3 cellular contexts compared by ENCODE assay signal in genomic region chr3:37125195-37125594, GRCh38.
TF ChIP-seq lines count a peak whose summit lies in the region.

No MANE protein-coding gene starts in this region.

TF ChIP-seq in HCT116, 20 proteins besides CTCF, POLR2A, EP300 and RAD21:
- TF ChIP-seq ELF1 (IDR thresholded peaks at IDR 0.05; ENCODE audit: borderline replicate concordance, low read depth) (no peak), ATF3 (IDR thresholded peaks at IDR 0.05) (no peak), CEBPB (IDR thresholded peaks at IDR 0.05; ENCODE audit: low read depth) (no peak), SIN3A (IDR thresholded peaks at IDR 0.05; ENCODE audit: low read depth) (no peak), SRF (IDR thresholded peaks at IDR 0.05; ENCODE audit: low read depth) (no peak), REST (IDR thresholded peaks at IDR 0.05; ENCODE audit: low read depth) (no peak), FOSL1 (IDR thresholded peaks at IDR 0.05; ENCODE audit: low read depth) (no peak)
TF ChIP-seq in HCT116: peak in this region for 0.

TF ChIP-seq in K562, 482 proteins besides CTCF, POLR2A, EP300 and RAD21:
- TF ChIP-seq THRB (CRISPR knock-in tag; conservative IDR thresholded peaks at IDR 0.05), result no peak
- TF ChIP-seq PRMT5 (CRISPR knock-in tag; IDR thresholded peaks at IDR 0.05), result no peak
- no peak for TF ChIP-seq MTA1 (IDR thresholded peaks at IDR 0.05; ENCODE audit: borderline replicate concordance)
- 0 out of 2 replicates have a peak, but pooled peaks have one; percentile 50 for TF ChIP-seq MEF2D (tag; conservative IDR thresholded peaks at IDR 0.05; ENCODE audit: low read depth)
- TF ChIP-seq MEF2A (IDR thresholded peaks at IDR 0.05; ENCODE audit: control insufficient read depth, low read depth, low read length), result peak; percentile 61; the same call in 1 of the 2 replicates
- no peak for TF ChIP-seq NEUROD1 (IDR thresholded peaks at IDR 0.05; ENCODE audit: borderline replicate concordance, low read depth, low read length, partially characterized antibody)
- no peak for TF ChIP-seq FUS (optimal IDR thresholded peaks at IDR 0.05; ENCODE audit: low read depth, low read length)

TF ChIP-seq in SK-N-SH, 30 proteins besides CTCF, POLR2A, EP300 and RAD21:
- no peak for TF ChIP-seq TCF12 (IDR thresholded peaks at IDR 0.05)
- TF ChIP-seq ZBTB33 (IDR thresholded peaks at IDR 0.05; ENCODE audit: borderline replicate concordance, low read depth), result no peak
- TF ChIP-seq FOXM1 (IDR thresholded peaks at IDR 0.05; ENCODE audit: low read depth), result no peak
- TF ChIP-seq RXRA (IDR thresholded peaks at IDR 0.05; ENCODE audit: borderline replicate concordance, low read depth), result no peak
- no peak for TF ChIP-seq TAF1 (IDR thresholded peaks at IDR 0.05; ENCODE audit: borderline replicate concordance, low read depth, low read length)
- TF ChIP-seq SIN3A (IDR thresholded peaks at IDR 0.05; ENCODE audit: borderline replicate concordance, low read depth, low read length), result no peak
- TF ChIP-seq CHD2 (IDR thresholded peaks at IDR 0.05; ENCODE audit: low read length, partially characterized antibody), result no peak
- no peak for TF ChIP-seq GABPA (IDR thresholded peaks at IDR 0.05; ENCODE audit: low read depth)
- TF ChIP-seq USF2 (IDR thresholded peaks at IDR 0.05; ENCODE audit: borderline replicate concordance, low read depth, low read length), result no peak
- no peak for TF ChIP-seq ELF1 (IDR thresholded peaks at IDR 0.05)
- TF ChIP-seq EZH2phosphoT487 (IDR thresholded peaks at IDR 0.05; ENCODE audit: borderline replicate concordance, low read depth), result no peak
- TF ChIP-seq PBX3 (IDR thresholded peaks at IDR 0.05), result no peak
- TF ChIP-seq YY1 (IDR thresholded peaks at IDR 0.05; ENCODE audit: low read depth), result no peak
- no peak for TF ChIP-seq RCOR1 (IDR thresholded peaks at IDR 0.05; ENCODE audit: low read length)
- no peak for TF ChIP-seq USF1 (IDR thresholded peaks at IDR 0.05; ENCODE audit: borderline replicate concordance, low read depth)
- no peak for TF ChIP-seq TEAD4 (IDR thresholded peaks at IDR 0.05; ENCODE audit: borderline replicate concordance, insufficient read depth)
